Comparison of ENCODE assay signal across 41 cellular contexts in genomic region chrX:101262590-101262989, GRCh38. TPM values are rescaled to one million over a fixed set of nuclear protein-coding genes. Genes with fewer than 3 reads are reported as not detected.
"Had no signal": no experiment of that assay in that cellular context is flagged by ENCODE, and none has a peak within 500 bp of the region (broad histone marks: within the 10 kb centered on the region; RNA-seq: fewer than 3 reads in every experiment).

No MANE protein-coding gene starts in this region.

- H3K4me1 ChIP-seq: adrenal gland, ascending aorta, body of pancreas, breast epithelium had no signal

- ATAC-seq: activated naive CD4-positive, alpha-beta T cell treated with anti-CD3 and anti-CD28 coated beads, Interleukin-2, amount 50 U/mL, for 72 hours; activated naive CD8-positive, alpha-beta T cell treated with anti-CD3 and anti-CD28 coated beads, Interleukin-2, amount 50 U/mL, for 24 hours; activated T-cell treated with anti-CD3 and anti-CD28 coated beads, Interleukin-2, amount 50 U/mL, for 4 hours; activated T-cell treated with anti-CD3 and anti-CD28 coated beads, Interleukin-2, amount 50 U/mL, for 72 hours; activated T-helper 17 cell treated with anti-CD3 and anti-CD28 coated beads, Interleukin-2, amount 50 U/mL, for 72 hours; body of pancreas had no signal

- H3K9me3 Mint-ChIP-seq: activated naive CD4-positive, alpha-beta T cell treated with anti-CD3 and anti-CD28 coated beads for 36 hours; activated naive CD4-positive, alpha-beta T cell treated with anti-CD3 and anti-CD28 coated beads, Interleukin-2, amount 10 ng/mL, durations not matched to agents 7 days and 5 days; activated naive CD4-positive, alpha-beta T cell treated with anti-CD3 and anti-CD28 coated beads, Interleukin-2, amount 50 U/mL, for 24 hours; activated naive CD4-positive, alpha-beta T cell treated with anti-CD3 and anti-CD28 coated beads, Interleukin-2, amount 50 U/mL, for 72 hours; activated naive CD8-positive, alpha-beta T cell treated with anti-CD3 and anti-CD28 coated beads for 36 hours; activated naive CD8-positive, alpha-beta T cell treated with anti-CD3 and anti-CD28 coated beads, Interleukin-2, amount 10 ng/mL, durations not matched to agents 7 days and 5 days; activated naive CD8-positive, alpha-beta T cell treated with anti-CD3 and anti-CD28 coated beads, Interleukin-2, amount 50 U/mL, for 24 hours; activated T-cell treated with anti-CD3 and anti-CD28 coated beads, Interleukin-2, amount 50 U/mL, for 24 hours; activated T-cell treated with anti-CD3 and anti-CD28 coated beads, Interleukin-2, amount 50 U/mL, for 4 hours; activated T-cell treated with anti-CD3 and anti-CD28 coated beads, Interleukin-2, amount 50 U/mL, for 72 hours; activated T-helper 1 cell treated with anti-CD3 and anti-CD28 coated beads, Interleukin-12 subunit alpha, Interleukin-12 subunit beta, Interleukin-2, Interleukin-4 antibody, amounts not matched to agents 30 ng/mL and 10 ng/mL and 1 ng/mL, durations not matched to agents 14 hours and 24 hours and 36 hours; activated T-helper 17 cell treated with anti-CD3 and anti-CD28 coated beads, Interleukin-2, amount 50 U/mL, for 72 hours; activated T-helper 2 cell treated with anti-CD3 and anti-CD28 coated beads, Interferon-gamma antibody, Interleukin-2, Interleukin-4, amounts not matched to agents 10 μg/mL and 5 μg/mL and 100 μg/mL, durations not matched to agents 14 hours and 24 hours and 36 hours; brain; central memory CD8-positive, alpha-beta T cell had no signal

- H3K27ac ChIP-seq: adrenal gland, body of pancreas, brain microvascular endothelial cell, breast epithelium, cardiac muscle cell had no signal

- H3K27me3 ChIP-seq: ascending aorta, body of pancreas, brain microvascular endothelial cell, cardiac muscle cell had no signal

- H3K27ac Mint-ChIP-seq: activated naive CD4-positive, alpha-beta T cell treated with anti-CD3 and anti-CD28 coated beads for 36 hours; activated naive CD4-positive, alpha-beta T cell treated with anti-CD3 and anti-CD28 coated beads, Interleukin-2, amount 10 ng/mL, durations not matched to agents 7 days and 5 days; activated naive CD4-positive, alpha-beta T cell treated with anti-CD3 and anti-CD28 coated beads, Interleukin-2, amount 50 U/mL, for 24 hours; activated naive CD4-positive, alpha-beta T cell treated with anti-CD3 and anti-CD28 coated beads, Interleukin-2, amount 50 U/mL, for 72 hours; activated naive CD8-positive, alpha-beta T cell; activated naive CD8-positive, alpha-beta T cell treated with anti-CD3 and anti-CD28 coated beads for 36 hours; activated naive CD8-positive, alpha-beta T cell treated with anti-CD3 and anti-CD28 coated beads, Interleukin-2, amount 10 ng/mL, durations not matched to agents 7 days and 5 days; activated naive CD8-positive, alpha-beta T cell treated with anti-CD3 and anti-CD28 coated beads, Interleukin-2, amount 50 U/mL, for 24 hours; activated T-cell treated with anti-CD3 and anti-CD28 coated beads, Interleukin-2, amount 50 U/mL, for 24 hours; activated T-cell treated with anti-CD3 and anti-CD28 coated beads, Interleukin-2, amount 50 U/mL, for 72 hours; activated T-helper 1 cell treated with anti-CD3 and anti-CD28 coated beads, Interleukin-12 subunit alpha, Interleukin-12 subunit beta, Interleukin-2, Interleukin-4 antibody, amounts not matched to agents 30 ng/mL and 10 ng/mL and 1 ng/mL, durations not matched to agents 14 hours and 24 hours and 36 hours; activated T-helper 17 cell treated with anti-CD3 and anti-CD28 coated beads, Interleukin-2, amount 50 U/mL, for 72 hours; activated T-helper 2 cell treated with anti-CD3 and anti-CD28 coated beads, Interferon-gamma antibody, Interleukin-2, Interleukin-4, amounts not matched to agents 10 μg/mL and 5 μg/mL and 100 μg/mL, durations not matched to agents 14 hours and 24 hours and 36 hours; brain had no signal

- H3K27me3 Mint-ChIP-seq: activated naive CD4-positive, alpha-beta T cell treated with anti-CD3 and anti-CD28 coated beads, Interleukin-2, amount 10 ng/mL, durations not matched to agents 7 days and 5 days; activated naive CD4-positive, alpha-beta T cell treated with anti-CD3 and anti-CD28 coated beads, Interleukin-2, amount 50 U/mL, for 24 hours; activated naive CD8-positive, alpha-beta T cell; activated naive CD8-positive, alpha-beta T cell treated with anti-CD3 and anti-CD28 coated beads for 36 hours; activated naive CD8-positive, alpha-beta T cell treated with anti-CD3 and anti-CD28 coated beads, Interleukin-2, amount 10 ng/mL, durations not matched to agents 7 days and 5 days; activated naive CD8-positive, alpha-beta T cell treated with anti-CD3 and anti-CD28 coated beads, Interleukin-2, amount 50 U/mL, for 24 hours; activated T-helper 17 cell treated with anti-CD3 and anti-CD28 coated beads, Interleukin-2, amount 50 U/mL, for 72 hours; central memory CD8-positive, alpha-beta T cell had no signal

- H3K4me1 Mint-ChIP-seq: activated T-helper 17 cell treated with anti-CD3 and anti-CD28 coated beads, Interleukin-2, amount 50 U/mL, for 72 hours; brain; central memory CD8-positive, alpha-beta T cell had no signal

- H3K36me3 ChIP-seq: adrenal gland, ascending aorta, breast epithelium, cardiac muscle cell had no signal

- H3K4me3 Mint-ChIP-seq: activated naive CD4-positive, alpha-beta T cell treated with anti-CD3 and anti-CD28 coated beads for 36 hours; activated naive CD4-positive, alpha-beta T cell treated with anti-CD3 and anti-CD28 coated beads, Interleukin-2, amount 10 ng/mL, durations not matched to agents 7 days and 5 days; activated naive CD4-positive, alpha-beta T cell treated with anti-CD3 and anti-CD28 coated beads, Interleukin-2, amount 50 U/mL, for 24 hours; activated naive CD8-positive, alpha-beta T cell; activated naive CD8-positive, alpha-beta T cell treated with anti-CD3 and anti-CD28 coated beads for 36 hours; activated naive CD8-positive, alpha-beta T cell treated with anti-CD3 and anti-CD28 coated beads, Interleukin-2, amount 10 ng/mL, durations not matched to agents 7 days and 5 days; activated naive CD8-positive, alpha-beta T cell treated with anti-CD3 and anti-CD28 coated beads, Interleukin-2, amount 50 U/mL, for 24 hours; activated T-cell treated with anti-CD3 and anti-CD28 coated beads, Interleukin-2, amount 50 U/mL, for 24 hours; activated T-cell treated with anti-CD3 and anti-CD28 coated beads, Interleukin-2, amount 50 U/mL, for 4 hours; activated T-cell treated with anti-CD3 and anti-CD28 coated beads, Interleukin-2, amount 50 U/mL, for 72 hours; activated T-helper 1 cell treated with anti-CD3 and anti-CD28 coated beads, Interleukin-12 subunit alpha, Interleukin-12 subunit beta, Interleukin-2, Interleukin-4 antibody, amounts not matched to agents 30 ng/mL and 10 ng/mL and 1 ng/mL, durations not matched to agents 14 hours and 24 hours and 36 hours; activated T-helper 17 cell treated with anti-CD3 and anti-CD28 coated beads, Interleukin-2, amount 50 U/mL, for 72 hours; brain; central memory CD8-positive, alpha-beta T cell had no signal

- H3K9me3 ChIP-seq: adrenal gland, ascending aorta, body of pancreas, breast epithelium had no signal

- H3K4me3 ChIP-seq: adrenal gland, ascending aorta, body of pancreas, breast epithelium, cardiac muscle cell had no signal

- DNase-seq: activated effector memory CD4-positive, alpha-beta T cell treated with anti-CD3 and anti-CD28 coated beads, Interleukin-2, amount 50 U/mL, for 16 hours; activated effector memory CD4-positive, alpha-beta T cell treated with Interleukin-2 at 50 U/mL for 16 hours; activated gamma-delta T cell; activated gamma-delta T cell treated with Interleukin-2 at 50 U/mL for 16 hours; activated naive CD4-positive, alpha-beta T cell; activated naive CD4-positive, alpha-beta T cell treated with anti-CD3 and anti-CD28 coated beads for 36 hours; activated naive CD4-positive, alpha-beta T cell treated with anti-CD3 and anti-CD28 coated beads, Interleukin-2, amount 10 ng/mL, durations not matched to agents 7 days and 5 days; activated naive CD4-positive, alpha-beta T cell treated with anti-CD3 and anti-CD28 coated beads, Interleukin-2, amount 50 U/mL, for 16 hours; activated naive CD4-positive, alpha-beta T cell treated with Interleukin-2 at 50 U/mL for 16 hours; activated naive CD8-positive, alpha-beta T cell treated with anti-CD3 and anti-CD28 coated beads for 36 hours; activated naive CD8-positive, alpha-beta T cell treated with anti-CD3 and anti-CD28 coated beads, Interleukin-2, amount 10 ng/mL, durations not matched to agents 7 days and 5 days; activated naive CD8-positive, alpha-beta T cell treated with anti-CD3 and anti-CD28 coated beads, Interleukin-2, amount 50 U/mL, for 24 hours; activated T-cell treated with anti-CD3 and anti-CD28 coated beads, Interleukin-2, amount 50 U/mL, for 1 hour; activated T-cell treated with anti-CD3 and anti-CD28 coated beads, Interleukin-2, amount 50 U/mL, for 24 hours; activated T-cell treated with anti-CD3 and anti-CD28 coated beads, Interleukin-2, amount 50 U/mL, for 4 hours; activated T-cell treated with anti-CD3 and anti-CD28 coated beads, Interleukin-2, amount 50 U/mL, for 48 hours; activated T-cell treated with anti-CD3 and anti-CD28 coated beads, Interleukin-2, amount 50 U/mL, for 72 hours; adrenal gland; amniotic stem cell; amygdala; anterior cingulate cortex; aorta; body of pancreas; brain microvascular endothelial cell; caudate nucleus; central memory CD4-positive, alpha-beta T cell; cerebellar nuclear complex had no signal

- H3K36me3 Mint-ChIP-seq: activated naive CD4-positive, alpha-beta T cell treated with anti-CD3 and anti-CD28 coated beads, Interleukin-2, amount 10 ng/mL, durations not matched to agents 7 days and 5 days; activated naive CD4-positive, alpha-beta T cell treated with anti-CD3 and anti-CD28 coated beads, Interleukin-2, amount 50 U/mL, for 24 hours; activated naive CD4-positive, alpha-beta T cell treated with anti-CD3 and anti-CD28 coated beads, Interleukin-2, amount 50 U/mL, for 72 hours; activated naive CD8-positive, alpha-beta T cell; activated naive CD8-positive, alpha-beta T cell treated with anti-CD3 and anti-CD28 coated beads for 36 hours; activated naive CD8-positive, alpha-beta T cell treated with anti-CD3 and anti-CD28 coated beads, Interleukin-2, amount 10 ng/mL, durations not matched to agents 7 days and 5 days; brain had no signal

RNA-seq across cellular contexts. Expression of gene TAF7L, which starts 28.5 kb away (rescaled TPM):
- total RNA-seq: activated naive CD4-positive, alpha-beta T cell treated with anti-CD3 and anti-CD28 coated beads for 36 hours; activated naive CD8-positive, alpha-beta T cell treated with anti-CD3 and anti-CD28 coated beads for 36 hours; activated naive CD8-positive, alpha-beta T cell treated with anti-CD3 and anti-CD28 coated beads, Interleukin-2, amount 10 ng/mL, durations not matched to agents 7 days and 5 days; activated T-cell treated with anti-CD3 and anti-CD28 coated beads, Interleukin-2, amount 50 U/mL, for 72 hours; aorta; ascending aorta; body of pancreas; cardiac muscle cell; cardiac septum; cerebellum had no signal

RNA-seq across cellular contexts. Expression of gene DRP2, which starts 43.0 kb away (rescaled TPM):
- total RNA-seq: body of pancreas, bronchial epithelial cell, cardiac septum had no signal
